Comparison of ENCODE assay signal across 8 cellular contexts in genomic region chr18:2979871-2980606, GRCh38. TPM values are rescaled to one million over a fixed set of nuclear protein-coding genes. Genes with fewer than 3 reads are reported as not detected.
DNase-seq lines count a peak whose midpoint lies in the region; ATAC-seq, FAIRE-seq and TF ChIP-seq lines count a peak whose summit lies in the region.

No MANE protein-coding gene starts in this region.

- no peak overlapping the region for H3K4me2 ChIP-seq in HepG2 (ENCODE audit: low read depth, low read length)

- peak overlapping the region; percentile 74 for H3K4me3 Mint-ChIP-seq in activated CD4-positive, alpha-beta memory T cell treated with anti-CD3 and anti-CD28 coated beads, Interleukin-2, amount 10 ng/mL, durations not matched to agents 7 days and 5 days

- TF ChIP-seq CTCF in HepG2 (CRISPR knock-in tag; IDR thresholded peaks at IDR 0.05) (no peak), uterus (IDR thresholded peaks at IDR 0.05) (no peak), GM10248 (IDR thresholded peaks at IDR 0.05; ENCODE audit: control extremely low read depth, extremely low read depth, low read depth, missing control alignments) (no peak)

- H3K9me3 ChIP-seq in HepG2 (ENCODE audit: low read length) = no peaks in the 10 kb centered on the region
- H3K9me3 ChIP-seq in uterus = no peaks in the 10 kb centered on the region

- CTCF ChIA-PET in activated CD4-positive, alpha-beta memory T cell treated with anti-CD3 and anti-CD28 coated beads, Interleukin-2, amount 10 ng/mL, durations not matched to agents 7 days and 5 days (lab: Charles Lee) = interaction anchor here (0.6 to 5.3 kb wide), 14 partner anchors 9 to 270 kb away, joined by 3 to 30 read pairs (median 4); no protein-coding TSS in a partner anchor
- CTCF ChIA-PET in HepG2 (lab: Yijun Ruan, JAX; ENCODE audit: low intra/inter-chr PET ratio, low total read pairs) (no interaction called here), GM10248 (lab: Yijun Ruan, JAX) (interaction anchor here (0.7 to 4.9 kb wide), 13 partner anchors 8 to 266 kb away, joined by 3 to 39 read pairs (median 3); no protein-coding TSS in a partner anchor)

- H2AFZ ChIP-seq in HepG2 (ENCODE audit: low read length) = no peak overlapping the region

- no peak overlapping the region for H3K9ac ChIP-seq in HepG2 (ENCODE audit: insufficient read depth, low read depth, low read length)

- peaks cover 100% of the 10 kb centered on the region for H3K79me2 ChIP-seq in HepG2 (ENCODE audit: insufficient read depth, low read length)

- peaks cover 87% of the 10 kb centered on the region for H4K20me1 ChIP-seq in HepG2 (ENCODE audit: insufficient read depth, low read length)

- no peak for TF ChIP-seq POLR2A in HepG2 (IDR thresholded peaks at IDR 0.05; ENCODE audit: insufficient read depth in 1 of 2, low read depth in 2 of 2, low read length in 2 of 2)
- TF ChIP-seq POLR2A in uterus (IDR thresholded peaks at IDR 0.05) = no peak

- BruUV-seq in HepG2 (replicated peaks; lab: Mats Ljungman, UMichigan) = no TSS peak

- peaks cover 28% of the 10 kb centered on the region for H3K36me3 Mint-ChIP-seq in activated CD4-positive, alpha-beta memory T cell treated with anti-CD3 and anti-CD28 coated beads, Interleukin-2, amount 10 ng/mL, durations not matched to agents 7 days and 5 days (ENCODE audit: low read depth)

- H3K27me3 ChIP-seq in HepG2 (ENCODE audit: control insufficient read depth in 1 of 2, insufficient read depth in 2 of 2, low read length in 2 of 2) = no peaks in the 10 kb centered on the region
- H3K27me3 ChIP-seq in uterus = no peaks in the 10 kb centered on the region

- no peaks in the 10 kb centered on the region for H3K27me3 Mint-ChIP-seq in activated CD4-positive, alpha-beta memory T cell treated with anti-CD3 and anti-CD28 coated beads, Interleukin-2, amount 10 ng/mL, durations not matched to agents 7 days and 5 days

- H3K27ac Mint-ChIP-seq in activated CD4-positive, alpha-beta memory T cell treated with anti-CD3 and anti-CD28 coated beads, Interleukin-2, amount 10 ng/mL, durations not matched to agents 7 days and 5 days = peak overlapping the region; percentile 78

- intact Hi-C loops in HepG2 (cut with micrococcal nuclease; ENCODE audit: unreplicated experiment) = no loop called here
- intact Hi-C loops in uterus (cut with DNase I; ENCODE audit: low total_unique reads) = no loop called here

- no peak for TF ChIP-seq RAD21 in HepG2 (CRISPR knock-in tag; IDR thresholded peaks at IDR 0.05)

- H3K27ac ChIP-seq in HepG2 (ENCODE audit: extremely low read length, insufficient read depth, low read length) (no peak overlapping the region), uterus (peak overlapping the region; percentile 74 to 93)

- in situ Hi-C loops in HepG2 (cut with HindIII; ENCODE audit: extremely low pct_ligation_motif_present, low pct_unique_long_range_greater_than_20kb) = no loop called here

- POLR2A ChIA-PET in activated CD4-positive, alpha-beta memory T cell treated with anti-CD3 and anti-CD28 coated beads, Interleukin-2, amount 10 ng/mL, durations not matched to agents 7 days and 5 days (lab: Charles Lee) = interaction anchor here (0.5 to 5.6 kb wide), 14 partner anchors 14 to 324 kb away, joined by 3 to 255 read pairs (median 6); partner anchors contain the start of genes LPIN2 and MYL12A
- POLR2A ChIA-PET in HepG2 (lab: Yijun Ruan, JAX) (no interaction called here), GM10248 (lab: Yijun Ruan, JAX) (interaction anchor here (0.9 kb wide), 1 partner anchor 27 kb away, joined by 4 read pairs; no protein-coding TSS in a partner anchor)

- H3K4me3 ChIP-seq in HepG2 (replicated peaks in 1 of 3; ENCODE audit: insufficient read depth in 1 of 3, low read depth in 2 of 3, low read length in 3 of 3) (no peak overlapping the region), uterus (no peak overlapping the region)

- H3K4me1 ChIP-seq in HepG2 (ENCODE audit: insufficient read depth, low read length) = peaks cover 98% of the 10 kb centered on the region
- H3K4me1 ChIP-seq in uterus = peaks cover 8 to 11% of the 10 kb centered on the region in 2 donors

- no peak for FAIRE-seq in HepG2 (lab: Jason Lieb, UNC)

- no peak for ATAC-seq in HepG2

- H3K36me3 ChIP-seq in HepG2 (replicated peaks in 1 of 2; ENCODE audit: control insufficient read depth in 1 of 2, insufficient read depth in 2 of 2, low read length in 2 of 2) (peaks cover 1 to 9% of the 10 kb centered on the region in 2 experiments; a peak in 2 of 5 replicates), uterus (no peaks in the 10 kb centered on the region)

- 76% methylated on average over 5 of the region's 5 CpGs for WGBS in HepG2 (ENCODE audit: low lambda C conversion rate)

- H3K9me3 Mint-ChIP-seq in activated CD4-positive, alpha-beta memory T cell treated with anti-CD3 and anti-CD28 coated beads, Interleukin-2, amount 10 ng/mL, durations not matched to agents 7 days and 5 days = no peaks in the 10 kb centered on the region

- no peak for TF ChIP-seq EP300 in HepG2 (IDR thresholded peaks at IDR 0.05; ENCODE audit: low read depth in 2 of 2, low read length in 2 of 2)
- TF ChIP-seq EP300 in HepG2 (CRISPR knock-in tag; IDR thresholded peaks at IDR 0.05; ENCODE audit: borderline replicate concordance) = no peak

- H3K4me1 Mint-ChIP-seq in activated CD4-positive, alpha-beta memory T cell treated with anti-CD3 and anti-CD28 coated beads, Interleukin-2, amount 10 ng/mL, durations not matched to agents 7 days and 5 days = peaks cover 86% of the 10 kb centered on the region

- DNase-seq in stimulated activated CD4-positive, alpha-beta T cell treated with anti-CD3 and anti-CD28 coated beads, Interleukin-1b, Interleukin-23, amount 100 ng/mL, for 48 hours = peak; percentile 43
- no peak for DNase-seq in stimulated activated CD4-positive, alpha-beta T cell treated with anti-CD3 and anti-CD28 coated beads, Interleukin-2, amount 100 ng/mL, for 24 hours
- no peak for DNase-seq in activated CD4-positive, alpha-beta memory T cell treated with anti-CD3 and anti-CD28 coated beads, Interleukin-2, amount 10 ng/mL, durations not matched to agents 7 days and 5 days
- DNase-seq in HepG2 (ENCODE audit: low spot score) (no peak), uterus (no peak), NCI-H2171 treated with DMSO at 0.1 percent for 48 hours (lab: John Stamatoyannopoulos, UW) (no peak), GM10248 (ENCODE audit: extremely low spot score) (no peak), superior temporal gyrus (ENCODE audit: extremely low spot score) (no peak)

TF ChIP-seq in HepG2, 621 proteins besides CTCF, POLR2A, EP300 and RAD21:
- peak; percentile 62 for TF ChIP-seq RBM22 (optimal IDR thresholded peaks at IDR 0.05; ENCODE audit: low read length)
- TF ChIP-seq ATF3 (CRISPR knock-in tag; IDR thresholded peaks at IDR 0.05) = no peak

RNA-seq across cellular contexts. Expression of gene LPIN2, which starts 32.9 kb away (rescaled TPM):
- total RNA-seq in activated CD4-positive, alpha-beta memory T cell treated with anti-CD3 and anti-CD28 coated beads, Interleukin-2, amount 10 ng/mL, durations not matched to agents 7 days and 5 days = 10 to 100 TPM; 78.4 to 79.6 TPM
- total RNA-seq in HepG2 (2016; rRNA removed; fragmentation: Illumina TruSeq; extraction: Trizol) = 46.0 and 59.5 TPM in 2 replicates
- total RNA-seq in HepG2 (2016; cell fraction: cytosol; rRNA removed; fragmentation: Illumina TruSeq; extraction: Trizol; ENCODE audit: low read depth) = 12.8 and 14.6 TPM in 2 replicates
- 44.4 and 54.4 TPM in 2 replicates for total RNA-seq in HepG2 (2016; cell fraction: insoluble cytoplasmic fraction; rRNA removed; fragmentation: Illumina TruSeq; extraction: Trizol)
- total RNA-seq in HepG2 (2016; cell fraction: membrane; rRNA removed; fragmentation: Illumina TruSeq; extraction: Trizol) = 20.5 and 21.5 TPM in 2 replicates
- 50.5 and 53.1 TPM in 2 replicates for total RNA-seq in HepG2 (2016; cell fraction: nucleus; rRNA removed; fragmentation: Illumina TruSeq; extraction: Trizol)
- 110 and 119 TPM in 2 replicates for polyA plus RNA-seq in HepG2 (2011; rRNA removed)
- polyA plus RNA-seq in HepG2 (2011; cell fraction: cytosol; rRNA removed) = 76.4 and 101 TPM in 2 replicates
- polyA plus RNA-seq in HepG2 (2011; cell fraction: nucleus; rRNA removed) = 114 and 124 TPM in 2 replicates
- 53.5 and 68.4 TPM in 2 replicates for polyA plus RNA-seq in HepG2 (2012)
- 1.7 and 2.2 TPM in 2 replicates for polyA plus RNA-seq in HepG2 (2016; cell fraction: cytosol; fragmentation: Illumina TruSeq; extraction: Trizol; ENCODE audit: low read depth)
- polyA plus RNA-seq in HepG2 (2016; cell fraction: insoluble cytoplasmic fraction; fragmentation: Illumina TruSeq; extraction: Trizol; ENCODE audit: low read depth) = 32.7 and 38.7 TPM in 2 replicates
- 5.6 and 6.6 TPM in 2 replicates for polyA plus RNA-seq in HepG2 (2016; cell fraction: membrane; fragmentation: Illumina TruSeq; extraction: Trizol; ENCODE audit: low read depth)
- 51.6 and 53.6 TPM in 2 replicates for polyA plus RNA-seq in HepG2 (2016; cell fraction: nucleus; fragmentation: Illumina TruSeq; extraction: Trizol; ENCODE audit: insufficient read depth, low read depth)
- polyA minus RNA-seq in HepG2 (2011; rRNA and poly(A)+ RNA removed; ENCODE audit: low replicate concordance) = 31.2 and 149 TPM in 2 replicates
- 95.1 and 103 TPM in 2 replicates for polyA minus RNA-seq in HepG2 (2011; cell fraction: cytosol; rRNA and poly(A)+ RNA removed)
- 171 and 204 TPM in 2 replicates for polyA minus RNA-seq in HepG2 (2011; cell fraction: nucleus; rRNA and poly(A)+ RNA removed)
- 10 to 100 TPM in 3 of 4 donors, 1 to 10 TPM in 1; 7.4 to 53.0 (median 29.5) TPM for total RNA-seq in uterus
